ENCODE assay signal across 8 cellular contexts in the genomic region with DNA sequence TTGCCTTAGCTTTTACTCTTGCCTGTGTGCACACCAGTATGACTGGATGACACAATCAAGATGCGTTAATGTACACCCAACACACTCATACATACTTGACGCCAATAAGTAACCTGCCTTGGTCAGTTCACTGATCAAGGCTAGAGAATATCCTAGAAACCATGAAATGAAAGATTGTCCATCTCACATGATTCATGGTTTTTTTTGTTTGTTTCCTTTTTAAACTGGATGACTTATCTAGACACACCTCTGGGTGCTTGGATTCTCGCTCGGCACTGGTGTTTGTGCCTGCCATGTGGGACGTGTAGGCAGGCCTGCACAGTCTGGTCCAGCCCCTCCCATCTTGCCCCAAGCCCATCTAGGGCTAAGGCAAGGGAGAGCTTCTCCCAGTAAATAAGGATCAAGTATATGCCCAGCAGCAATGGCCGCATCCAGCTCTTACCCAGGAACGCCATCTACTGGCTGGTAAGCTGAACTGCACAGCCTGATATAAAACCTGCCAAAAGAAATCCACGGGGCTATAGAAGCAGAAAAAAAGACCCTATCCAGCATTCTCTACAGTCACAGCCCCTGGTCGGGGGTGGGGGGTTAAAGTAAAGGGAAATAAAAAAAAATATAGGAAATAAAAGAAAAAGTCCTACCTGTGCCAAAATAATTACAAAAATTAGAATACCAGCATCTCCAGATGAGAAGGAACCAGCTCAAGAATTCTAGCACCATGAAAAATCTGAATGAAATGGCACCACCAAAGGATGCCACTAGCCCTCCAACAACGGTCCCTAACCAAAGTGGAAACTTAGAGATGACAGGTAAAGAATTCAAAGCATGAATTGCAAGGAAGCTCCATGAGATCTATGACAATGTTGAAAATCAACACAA.
DNase-seq lines count a peak whose midpoint lies in the region; ATAC-seq and TF ChIP-seq lines count a peak whose summit lies in the region.

No MANE protein-coding gene starts in this region.

- no peaks in the 10 kb centered on the region for H4K20me1 ChIP-seq in IMR-90 (ENCODE audit: insufficient read depth, low read length)

- no peak overlapping the region for H3K18ac ChIP-seq in IMR-90 (ENCODE audit: low read depth, low read length)

- intact Hi-C loops in Calu3 (cut with micrococcal nuclease; ENCODE audit: unreplicated experiment): no loop called here
- intact Hi-C loops in IMR-90 (cut with micrococcal nuclease): no loop called here
- intact Hi-C loops in natural killer cell (cut with micrococcal nuclease): no loop called here

- no peak overlapping the region for H4K5ac ChIP-seq in IMR-90 (ENCODE audit: low read depth, low read length)

- CTCF ChIA-PET in Calu3 (lab: Charles Lee) (no interaction called here), IMR-90 (lab: Yijun Ruan, JAX) (interaction anchor here (0.7 to 1.8 kb wide), 10 partner anchors 12 to 691 kb away, joined by 3 to 9 read pairs (median 4); a partner anchor contains a TSS)

- H2AK5ac ChIP-seq in IMR-90 (ENCODE audit: low read depth, low read length): no peak overlapping the region

- H3K4me3 ChIP-seq in IMR-90 (ENCODE audit: insufficient read depth, low read depth, low read length) (no peak overlapping the region), Peyer's patch (no peak overlapping the region), coronary artery (no peak overlapping the region)

- no peaks in the 10 kb centered on the region for H3K36me3 Mint-ChIP-seq in Calu3 (ENCODE audit: insufficient read depth, unreplicated experiment)
- no peaks in the 10 kb centered on the region for H3K36me3 Mint-ChIP-seq in natural killer cell

- H4K91ac ChIP-seq in IMR-90 (ENCODE audit: insufficient read depth, low read depth, low read length): no peak overlapping the region

- dilution Hi-C loops in IMR-90 (cut with HindIII; ENCODE audit: low sequenced_read_pairs, unreplicated experiment): no loop called here

- peak; percentile 61 for TF ChIP-seq RAD21 in IMR-90 (IDR thresholded peaks at IDR 0.05; ENCODE audit: low read length)

- peak; percentile 77 for ATAC-seq in IMR-90 (ENCODE audit: low read depth)
- peak; percentile 57 to 74 (median 67) for ATAC-seq in natural killer cell
- no peak for ATAC-seq in GM21786 (IDR thresholded peaks at IDR 0.05; ENCODE audit: unreplicated experiment)

- no peak overlapping the region for H3K27ac Mint-ChIP-seq in Calu3 (ENCODE audit: unreplicated experiment)
- no peak overlapping the region for H3K27ac Mint-ChIP-seq in natural killer cell

- H3K14ac ChIP-seq in IMR-90 (replicated peaks; ENCODE audit: low read depth, low read length): no peak overlapping the region

- H3K4me2 ChIP-seq in IMR-90 (ENCODE audit: low read depth, low read length): no peak overlapping the region

- no peak overlapping the region for H2AFZ ChIP-seq in IMR-90 (replicated peaks; ENCODE audit: low read length, poor library complexity)

- H3K27me3 Mint-ChIP-seq in Calu3 (ENCODE audit: unreplicated experiment): peaks cover 16% of the 10 kb centered on the region
- peaks cover 1 to 9% of the 10 kb centered on the region in 2 donors for H3K27me3 Mint-ChIP-seq in natural killer cell (ENCODE audit: low read depth in 2 of 2)

- H3K9ac ChIP-seq in IMR-90 (ENCODE audit: low read depth, low read length): no peak overlapping the region

- H3K4ac ChIP-seq in IMR-90 (ENCODE audit: low read depth, low read length): no peak overlapping the region

- H3K9me3 Mint-ChIP-seq in Calu3 (ENCODE audit: low read depth, unreplicated experiment): no peaks in the 10 kb centered on the region
- peaks cover 0 to 2% of the 10 kb centered on the region in 2 donors for H3K9me3 Mint-ChIP-seq in natural killer cell

- H3K27me3 ChIP-seq in IMR-90 (ENCODE audit: control insufficient read depth, insufficient read depth, low read length) (peaks cover 7% of the 10 kb centered on the region), Peyer's patch (no peaks in the 10 kb centered on the region)

- no peak overlapping the region for H2AK9ac ChIP-seq in IMR-90 (replicated peaks; ENCODE audit: low read depth, low read length, poor library complexity)

- H2BK120ac ChIP-seq in IMR-90 (ENCODE audit: low read depth, low read length): no peak overlapping the region

- no peak overlapping the region for H3K56ac ChIP-seq in IMR-90 (ENCODE audit: extremely low read depth, insufficient read depth, low read length)

- TF ChIP-seq CTCF in Calu3 (IDR thresholded peaks at IDR 0.05; ENCODE audit: unreplicated experiment) (peak; percentile 53), IMR-90 (conservative IDR thresholded peaks at IDR 0.05; ENCODE audit: low read depth, low read length) (peak; percentile 70), Peyer's patch (IDR thresholded peaks at IDR 0.05) (peak; percentile 24 to 65 (median 55)), coronary artery (IDR thresholded peaks at IDR 0.05) (peak; percentile 13), natural killer cell (IDR thresholded peaks at IDR 0.05) (peak; percentile 74)

- H3K4me3 Mint-ChIP-seq in Calu3 (ENCODE audit: low read depth, unreplicated experiment) (no peak overlapping the region), natural killer cell (no peak overlapping the region)

- H2BK15ac ChIP-seq in IMR-90 (ENCODE audit: low read depth, low read length): no peak overlapping the region

- H3K4me1 Mint-ChIP-seq in Calu3 (ENCODE audit: low read depth, unreplicated experiment): no peaks in the 10 kb centered on the region
- H3K4me1 Mint-ChIP-seq in natural killer cell: no peaks in the 10 kb centered on the region

- H2BK5ac ChIP-seq in IMR-90 (ENCODE audit: low read depth, low read length, poor library complexity, severe bottlenecking): no peak overlapping the region

- H3K36me3 ChIP-seq in IMR-90 (ENCODE audit: control insufficient read depth, insufficient read depth, low read length): no peaks in the 10 kb centered on the region
- no peaks in the 10 kb centered on the region for H3K36me3 ChIP-seq in Peyer's patch

- no peak overlapping the region for H3K23ac ChIP-seq in IMR-90 (ENCODE audit: low read depth, low read length)

- no peaks in the 10 kb centered on the region for H3K79me1 ChIP-seq in IMR-90 (ENCODE audit: low read depth in 1 of 2, low read length in 2 of 2)

- H3K27ac ChIP-seq in IMR-90 (ENCODE audit: insufficient read depth, low read length) (no peak overlapping the region), Peyer's patch (no peak overlapping the region), coronary artery (no peak overlapping the region)

- H3K4me1 ChIP-seq in IMR-90 (ENCODE audit: control insufficient read depth, insufficient read depth, low read length) (no peaks in the 10 kb centered on the region), Peyer's patch (no peaks in the 10 kb centered on the region)

- BruUV-seq in Calu3 (replicated peaks; lab: Mats Ljungman, UMichigan): no TSS peak
- BruUV-seq in IMR-90 (replicated peaks; lab: Mats Ljungman, UMichigan): no TSS peak

- in situ Hi-C loops in IMR-90 (cut with MboI; ENCODE audit: low sequenced_read_pairs): loop anchor here (25.0 kb wide), 1 partner anchor 416 kb away; a partner anchor contains a TSS

- H2BK20ac ChIP-seq in IMR-90 (ENCODE audit: low read depth, low read length): no peak overlapping the region

- POLR2A ChIA-PET in IMR-90 (lab: Charles Lee; ENCODE audit: unreplicated experiment): no interaction called here

- H4K8ac ChIP-seq in IMR-90 (ENCODE audit: low read depth in 2 of 2, low read length in 2 of 2): no peak overlapping the region

- H3K9me3 ChIP-seq in IMR-90 (ENCODE audit: control insufficient read depth, insufficient read depth, low read length): no peaks in the 10 kb centered on the region
- no peaks in the 10 kb centered on the region for H3K9me3 ChIP-seq in Peyer's patch

- DNase-seq in Calu3: peak; percentile 8
- DNase-seq in GM19238 (ENCODE audit: insufficient read length, low spot score): peak; percentile 10
- peak; percentile 29 for DNase-seq in IMR-90
- no peak for DNase-seq in Peyer's patch
- no peak for DNase-seq in coronary artery (ENCODE audit: low spot score)
- no peak for DNase-seq in natural killer cell
- no peak for DNase-seq in mucosa of gallbladder (ENCODE audit: low spot score)

- no peaks in the 10 kb centered on the region for H3K9me1 ChIP-seq in IMR-90 (ENCODE audit: insufficient read depth, low read length)

- TF ChIP-seq POLR2A in IMR-90 (IDR thresholded peaks at IDR 0.05; ENCODE audit: low read depth, low read length) (no peak), Peyer's patch (IDR thresholded peaks at IDR 0.05) (no peak)

- no CpG with 5 or more reads among the region's 10 CpGs for WGBS in IMR-90 (ENCODE audit: extremely low coverage in 2 of 2, insufficient read length in 1 of 2), 2 experiments

TF ChIP-seq in IMR-90, 13 proteins besides CTCF, POLR2A, EP300 and RAD21:
- TF ChIP-seq, protein P1, sequence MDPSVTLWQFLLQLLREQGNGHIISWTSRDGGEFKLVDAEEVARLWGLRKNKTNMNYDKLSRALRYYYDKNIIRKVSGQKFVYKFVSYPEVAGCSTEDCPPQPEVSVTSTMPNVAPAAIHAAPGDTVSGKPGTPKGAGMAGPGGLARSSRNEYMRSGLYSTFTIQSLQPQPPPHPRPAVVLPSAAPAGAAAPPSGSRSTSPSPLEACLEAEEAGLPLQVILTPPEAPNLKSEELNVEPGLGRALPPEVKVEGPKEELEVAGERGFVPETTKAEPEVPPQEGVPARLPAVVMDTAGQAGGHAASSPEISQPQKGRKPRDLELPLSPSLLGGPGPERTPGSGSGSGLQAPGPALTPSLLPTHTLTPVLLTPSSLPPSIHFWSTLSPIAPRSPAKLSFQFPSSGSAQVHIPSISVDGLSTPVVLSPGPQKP (IDR thresholded peaks at IDR 0.05; ENCODE audit: borderline replicate concordance, low read depth, low read length): no peak
- peak; percentile 36; the same call in 1 of the 2 replicates for TF ChIP-seq SMC3 (IDR thresholded peaks at IDR 0.05; ENCODE audit: low read depth, low read length)
TF ChIP-seq in IMR-90: peak in this region for 1.

Comparison
In these comparisons a context has a peak if more than half of its experiments do, and no peak if none do; other contexts are left out.
1. DNase-seq: peak in Calu3 (single experiment), GM19238 (single experiment) and IMR-90 (single experiment); none in Peyer's patch (0 of 3), coronary artery (single experiment), natural killer cell (single experiment) and mucosa of gallbladder (single experiment).
2. CTCF ChIP-seq: peak in every context shown above with its lines; median percentile 74 in natural killer cell; 70 in IMR-90; 55 in Peyer's patch; 53 in Calu3; 13 in coronary artery.